15 cellular contexts compared by ENCODE assay signal in genomic region chr6:151136141-151136755, GRCh38.
A peak's percentile ranks its signal among the peaks of the same experiment; 100 is the strongest.
DNase-seq lines count a peak whose midpoint lies in the region; ATAC-seq and TF ChIP-seq lines count a peak whose summit lies in the region.
"Had no signal": no experiment of that assay in that cellular context is flagged by ENCODE, and none has a peak within 500 bp of the region (broad histone marks: within the 10 kb centered on the region; RNA-seq: fewer than 3 reads in every experiment).

No MANE protein-coding gene starts in this region.

- no peaks in the 10 kb centered on the region for H3K9me3 ChIP-seq in GM23248 (ENCODE audit: low read depth)

- no peaks in the 10 kb centered on the region for H3K27me3 ChIP-seq in GM23248 (replicated peaks; ENCODE audit: insufficient read depth)

- H3K36me3 ChIP-seq in GM23248 (ENCODE audit: low read depth), result no peaks in the 10 kb centered on the region

- H3K9ac ChIP-seq in GM23248, result no peak overlapping the region

- H4K20me1 ChIP-seq in GM23248 (ENCODE audit: insufficient read depth), result no peaks in the 10 kb centered on the region

- ATAC-seq in omental fat pad (ENCODE audit: low FRiP score) (peak; percentile 58), HG02840 (IDR thresholded peaks at IDR 0.05; ENCODE audit: low FRiP score, unreplicated experiment) (no peak)
- ATAC-seq: naive thymus-derived CD4-positive, alpha-beta T cell had no signal

- WGBS in GM23248 (ENCODE audit: low coverage in 1 of 2, low lambda C conversion rate in 2 of 2, missing lambda C conversion rate in 2 of 2), 2 experiments, result 25% methylated on average over 12 of the region's 12 CpGs

- H3K27ac ChIP-seq in GM23248, result no peak overlapping the region

- no peaks in the 10 kb centered on the region for H3K4me1 ChIP-seq in GM23248 (ENCODE audit: insufficient read depth)

- H3K9me2 ChIP-seq in GM23248 (ENCODE audit: insufficient read depth), result no peaks in the 10 kb centered on the region

- peak overlapping the region; percentile 58 for H2AFZ ChIP-seq in GM23248

- 0 out of 2 replicates have a peak overlapping the region, but pooled peaks have one; percentile 27 for H3K4me3 ChIP-seq in GM23248

- H3F3A ChIP-seq in GM23248 (ENCODE audit: insufficient read depth), result no peaks in the 10 kb centered on the region

- TF ChIP-seq CTCF in omental fat pad (IDR thresholded peaks at IDR 0.05), result no peak

- in situ Hi-C loops in GM23248 (cut with MboI), result no loop called here
- in situ Hi-C loops in KBM-7 (cut with MboI; ENCODE audit: low pct_unique_long_range_greater_than_20kb, low sequenced_read_pairs), result no loop called here

- DNase-seq in GM23248, result peak; percentile 35
- DNase-seq in SW480 (ENCODE audit: low spot score), result peak; percentile 36
- peak; percentile 58 for DNase-seq in islet precursor cell
- no peak for DNase-seq in omental fat pad (ENCODE audit: low spot score)
- no peak for DNase-seq in NCI-H2171 treated with DMSO at 0.1 percent for 48 hours (lab: John Stamatoyannopoulos, UW)
- no peak for DNase-seq in stimulated activated CD4-positive, alpha-beta T cell treated with anti-CD3 and anti-CD28 coated beads, Interleukin-4, amount 100 ng/mL, for 24 hours
- DNase-seq in KBM-7, result no peak
- DNase-seq: activated CD4-positive, alpha-beta memory T cell treated with anti-CD3 and anti-CD28 coated beads, Interleukin-2, amount 10 ng/mL, durations not matched to agents 7 days and 5 days; Calu3; effector CD8-positive, alpha-beta T cell; Kasumi-1; naive thymus-derived CD4-positive, alpha-beta T cell; NCI-H1694 treated with DMSO at 0.1 percent for 48 hours; SHP77 treated with DMSO at 0.1 percent for 48 hours had no signal

- H3K4me2 ChIP-seq in GM23248 (ENCODE audit: unreplicated experiment), result no peak overlapping the region

- no peaks in the 10 kb centered on the region for H3K79me2 ChIP-seq in GM23248 (ENCODE audit: insufficient read depth)

Comparison
In these comparisons a context has a peak if more than half of its experiments do, and no peak if none do; other contexts are left out.
1. DNase-seq: peak in GM23248 (single experiment), SW480 (single experiment) and islet precursor cell (single experiment); none in omental fat pad (single experiment), NCI-H2171 treated with DMSO at 0.1 percent for 48 hours (single experiment), stimulated activated CD4-positive, alpha-beta T cell treated with anti-CD3 and anti-CD28 coated beads, Interleukin-4, amount 100 ng/mL, for 24 hours (single experiment) and KBM-7 (single experiment).